ENCODE assay signal across 11 cellular contexts in the genomic region with DNA sequence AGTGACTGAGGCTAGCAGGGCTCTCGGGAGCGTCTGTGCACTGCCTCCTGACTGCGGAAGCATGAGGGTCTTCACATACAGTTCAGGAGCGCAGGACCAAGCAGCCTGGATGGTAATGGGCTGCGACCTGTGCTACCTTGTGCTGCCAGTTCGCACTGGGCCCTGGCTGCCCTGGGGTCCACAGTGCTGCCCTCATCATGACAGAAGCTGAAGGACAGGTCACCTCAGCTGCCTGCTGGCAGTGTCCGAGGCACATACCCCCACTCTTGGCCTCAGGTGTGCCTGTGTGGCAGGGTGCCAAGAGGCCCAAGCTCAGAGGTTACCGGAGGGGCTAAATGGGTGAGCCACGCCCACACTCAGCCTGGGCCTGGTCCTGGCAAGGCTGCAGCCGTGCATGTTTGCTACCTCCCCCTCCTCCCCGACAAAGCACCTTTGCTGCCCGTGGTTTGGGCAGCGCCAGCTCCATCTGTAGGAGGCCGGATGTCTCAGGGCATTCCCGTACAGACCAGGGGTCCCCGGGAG. TPM values are rescaled to one million over a fixed set of nuclear protein-coding genes. Genes with fewer than 3 reads are reported as not detected.
DNase-seq lines count a peak whose midpoint lies in the region; ATAC-seq, FAIRE-seq and TF ChIP-seq lines count a peak whose summit lies in the region.
"Had no signal": no experiment of that assay in that cellular context is flagged by ENCODE, and none has a peak within 500 bp of the region (broad histone marks: within the 10 kb centered on the region; RNA-seq: fewer than 3 reads in every experiment).

No MANE protein-coding gene starts in this region.

- TF ChIP-seq RAD21 in GM12878 (IDR thresholded peaks at IDR 0.05; ENCODE audit: insufficient read depth, low read depth, low read length) = no peak

- H2AFZ ChIP-seq in GM12878 (ENCODE audit: control insufficient read depth, low read depth, low read length) = no peak overlapping the region

- WGBS in GM12878 (ENCODE audit: insufficient coverage, insufficient replicate concordance, low lambda C conversion rate, missing lambda C conversion rate) = 82% methylated on average over 16 of the region's 16 CpGs
- WGBS in ovary, 3 donors = 47 to 63% (median 53%) methylated on average over 15 to 16 of the region's 16 CpGs

- H4K20me1 ChIP-seq in GM12878 (ENCODE audit: control insufficient read depth, insufficient read depth) = no peaks in the 10 kb centered on the region

- TF ChIP-seq EP300 in GM12878 (IDR thresholded peaks at IDR 0.05; ENCODE audit: borderline replicate concordance in 1 of 2, control insufficient read depth in 1 of 2, low read depth in 2 of 2, low read length in 2 of 2) (no peak), ovary (IDR thresholded peaks at IDR 0.05) (no peak)

- H3K9me3 ChIP-seq in GM12878 (replicated peaks; ENCODE audit: control insufficient read depth, insufficient read depth, low read length) = peaks cover 2% of the 10 kb centered on the region; the same call in 2 of the 3 replicates
- H3K9me3 ChIP-seq in ovary = no peaks in the 10 kb centered on the region

- H3K4me3 ChIP-seq in GM12878 (no peak overlapping the region), ovary (no peak overlapping the region)
- H3K4me3 ChIP-seq: MG63 had no signal

- TF ChIP-seq CTCF in HFFc6 (IDR thresholded peaks at IDR 0.05) (peak; percentile 59), GM12878 (IDR thresholded peaks at IDR 0.05 in 2 of 3, conservative IDR thresholded peaks at IDR 0.05 in 1 of 3; ENCODE audit: control insufficient read depth in 2 of 3, extremely low read depth in 1 of 3, insufficient read depth in 1 of 3, low read depth in 3 of 3, low read length in 3 of 3) (no peak; a peak in 1 of 6 replicates), ovary (IDR thresholded peaks at IDR 0.05) (peak in 1 of 3 donors; percentile 4)

- RAD21 ChIA-PET in GM12878 (lab: Charles Lee; ENCODE audit: unreplicated experiment) = interaction anchor here (0.9 kb wide), 1 partner anchor 28 kb away, joined by 3 read pairs; no protein-coding TSS in a partner anchor

- intact Hi-C loops in GM12878 (cut with micrococcal nuclease; ENCODE audit: unreplicated experiment) (loop anchor here (10.0 kb wide), 1 partner anchor 54 kb away; no protein-coding TSS in a partner anchor), ovary (cut with DNase I) (loop anchor here in 3 of 4 donors (5.0 to 10.0 kb wide), 2 partner anchors 214 to 217 kb away; a partner anchor contains a TSS)

- no peak overlapping the region for H3K9ac ChIP-seq in GM12878 (ENCODE audit: control insufficient read depth, insufficient read depth, low read length)

- FAIRE-seq in GM12878 (lab: Jason Lieb, UNC) = no peak

- DNase-seq in DMS153 (lab: John Stamatoyannopoulos, UW) (peak; percentile 4), DMS153 treated with DMSO at 0.1 percent for 48 hours (lab: John Stamatoyannopoulos, UW; ENCODE audit: unreplicated experiment) (no peak), HFFc6 (no peak), GM12878 (ENCODE audit: low read depth, low spot score) (no peak), ovary (peak in 4 of 5 donors; percentile 61 to 74 (median 64)), T-helper 1 cell (no peak)

- CTCF ChIA-PET in GM12878 (lab: Yijun Ruan, JAX) = interaction anchor here (1.2 to 1.7 kb wide), 2 partner anchors 30 to 269 kb away, joined by 3 read pairs; no protein-coding TSS in a partner anchor

- H3K27me3 Mint-ChIP-seq in HFFc6 (ENCODE audit: insufficient read depth) = peaks cover 13% of the 10 kb centered on the region
- H3K27me3 Mint-ChIP-seq: activated naive CD8-positive, alpha-beta T cell had no signal

- H3K36me3 Mint-ChIP-seq in HFFc6 (ENCODE audit: low read depth) = no peaks in the 10 kb centered on the region; the same call in 1 of the 2 replicates
- H3K36me3 Mint-ChIP-seq: activated naive CD8-positive, alpha-beta T cell had no signal

- H3K27ac Mint-ChIP-seq in HFFc6 = no peak overlapping the region

- H3K4me3 Mint-ChIP-seq in HFFc6 = no peak overlapping the region

- H3K27me3 ChIP-seq in GM12878 (replicated peaks in 1 of 2; ENCODE audit: control insufficient read depth in 2 of 2, insufficient read depth in 2 of 2, low read length in 1 of 2) (no peaks in the 10 kb centered on the region), ovary (no peaks in the 10 kb centered on the region)

- H3K4me1 Mint-ChIP-seq in HFFc6 (ENCODE audit: low read depth) = peaks cover 23% of the 10 kb centered on the region

- H3K4me2 ChIP-seq in GM12878 (ENCODE audit: control insufficient read depth, insufficient read depth) = no peak overlapping the region

- no TSS peak for BruUV-seq in GM12878 (replicated peaks; lab: Mats Ljungman, UMichigan)

- H3K79me2 ChIP-seq in GM12878 (ENCODE audit: control insufficient read depth, insufficient read depth, low read length) = peaks cover 18% of the 10 kb centered on the region

- peaks cover 17% of the 10 kb centered on the region for H3K4me1 ChIP-seq in GM12878 (ENCODE audit: control insufficient read depth, insufficient read depth, low read length)
- peaks cover 26% of the 10 kb centered on the region for H3K4me1 ChIP-seq in ovary (ENCODE audit: insufficient read depth)

- in situ Hi-C loops in GM12878 (cut with MboI) = no loop called here

- TF ChIP-seq POLR2A in GM12878 (IDR thresholded peaks at IDR 0.05; ENCODE audit: low read depth, low read length) = peak; percentile 41
- TF ChIP-seq POLR2A in ovary (IDR thresholded peaks at IDR 0.05) = no peak
- no peak for TF ChIP-seq POLR2A in GM18505 (IDR thresholded peaks at IDR 0.05; ENCODE audit: borderline replicate concordance, extremely low read depth, insufficient read depth, insufficient read length)

- H3K36me3 ChIP-seq in GM12878 (ENCODE audit: control insufficient read depth in 2 of 2, insufficient read depth in 2 of 2, low read length in 1 of 2) = peaks cover 0 to 6% of the 10 kb centered on the region in 2 experiments; a peak in 3 of 4 replicates
- H3K36me3 ChIP-seq in ovary = no peaks in the 10 kb centered on the region

- H3K27ac ChIP-seq in GM12878 (ENCODE audit: control insufficient read depth, insufficient read depth) (no peak overlapping the region), ovary (peak overlapping the region; percentile 38 to 90)

- no peaks in the 10 kb centered on the region for H3K9me3 Mint-ChIP-seq in HFFc6

- SMC1A ChIA-PET in GM12878 (lab: Charles Lee; ENCODE audit: uncharacterized antibody, unreplicated experiment) = no interaction called here

- ATAC-seq in GM12878 = no peak
- no peak for ATAC-seq in GM18505 (IDR thresholded peaks at IDR 0.05; ENCODE audit: unreplicated experiment)
- ATAC-seq in HG03280 (IDR thresholded peaks at IDR 0.05; ENCODE audit: unreplicated experiment) = no peak
- ATAC-seq: left colon had no signal

- POLR2A ChIA-PET in GM12878 (lab: Charles Lee) = interaction anchor here (1.1 kb wide), 1 partner anchor 32 kb away, joined by 3 read pairs; no protein-coding TSS in a partner anchor

TF ChIP-seq in GM12878, 131 proteins besides CTCF, POLR2A, EP300 and RAD21 (continues in another document):
- no peak for TF ChIP-seq SP1 (IDR thresholded peaks at IDR 0.05; ENCODE audit: low read depth, low read length)

RNA-seq across cellular contexts. Expression of a gene that starts 4.4 kb away (rescaled TPM):
- 10 to 100 TPM; 20.2 to 23.1 (median 21.5) TPM for total RNA-seq in HFFc6 (2021; fragmentation: NEBNext Ultra II Directional; extraction: Animal tissue kit (Norgen Biotek cat#: 25700))
- total RNA-seq in GM12878 (2013; cell fraction: nucleolus; rRNA removed) = 61.0 and 62.5 TPM in 2 replicates
- total RNA-seq in GM12878 (2014; rRNA removed) = 34.8 and 37.1 TPM in 2 replicates
- 15.9 and 17.6 TPM in 2 replicates for total RNA-seq in GM12878 (2014; rRNA removed; fragmentation: Illumina TruSeq; extraction: Trizol)
- total RNA-seq in GM12878 (2021) = 24.2 and 30.0 TPM in 2 replicates
- 4.3 TPM for polyA plus RNA-seq in GM12878 (2011; ENCODE audit: low read depth)
- polyA plus RNA-seq in GM12878 (2011; rRNA removed) = 7.1 and 12.2 TPM in 2 replicates
- 16.0 and 18.0 TPM in 2 replicates for polyA plus RNA-seq in GM12878 (2011; cell fraction: cytosol; rRNA removed)
- 40.7 and 47.0 TPM in 2 replicates for polyA plus RNA-seq in GM12878 (2011; cell fraction: nucleus; rRNA removed)
- 9.4 and 12.9 TPM in 2 replicates for polyA plus RNA-seq in GM12878 (2012)
- polyA plus RNA-seq in GM12878 (2014; fragmentation: Illumina TruSeq; extraction: Trizol) = 5.3 and 10.4 TPM in 2 replicates
- polyA plus RNA-seq in GM12878 (2014; fragmentation: Nextera tagmentation; extraction: Ambion mirVana) = 1 to 10 TPM in 1 of 2 experiments, under 1 TPM in 1; 0.89 to 3.5 TPM
- polyA plus RNA-seq in GM12878 (2014; rRNA removed) = 19.3 and 24.5 TPM in 2 replicates
- polyA plus RNA-seq in GM12878 (2016; fragmentation: Nextera tagmentation; extraction: Ambion mirVana) = 10 to 100 TPM; 33.0 to 38.3 TPM
- 27.6 and 45.7 TPM in 2 replicates for polyA minus RNA-seq in GM12878 (2011; rRNA and poly(A)+ RNA removed)
- 8.2 and 9.9 TPM in 2 replicates for polyA minus RNA-seq in GM12878 (2011; cell fraction: cytosol; rRNA and poly(A)+ RNA removed)
- polyA minus RNA-seq in GM12878 (2011; cell fraction: nucleus; rRNA and poly(A)+ RNA removed) = 63.5 and 92.1 TPM in 2 replicates
- total RNA-seq in ovary = 10 to 100 TPM; 23.9 to 28.9 (median 26.4) TPM
- polyA plus RNA-seq in ovary = 10 to 100 TPM in 1 of 2 donors, 1 to 10 TPM in 1; 5.9 to 19.9 TPM

RNA-seq across cellular contexts. Expression of a gene that starts 4.5 kb away (rescaled TPM):
- total RNA-seq in HFFc6 (2021; fragmentation: NEBNext Ultra II Directional; extraction: Animal tissue kit (Norgen Biotek cat#: 25700)) = 10 to 100 TPM; 27.0 to 31.2 (median 30.4) TPM
- total RNA-seq in GM12878 (2013; cell fraction: nucleolus; rRNA removed) = 52.2 and 55.8 TPM in 2 replicates
- 35.6 and 36.9 TPM in 2 replicates for total RNA-seq in GM12878 (2014; rRNA removed)
- 22.3 and 23.3 TPM in 2 replicates for total RNA-seq in GM12878 (2014; rRNA removed; fragmentation: Illumina TruSeq; extraction: Trizol)
- 28.1 and 28.2 TPM in 2 replicates for total RNA-seq in GM12878 (2021)
- 18.4 TPM for polyA plus RNA-seq in GM12878 (2011; ENCODE audit: low read depth)
- 23.4 and 27.1 TPM in 2 replicates for polyA plus RNA-seq in GM12878 (2011; rRNA removed)
- polyA plus RNA-seq in GM12878 (2011; cell fraction: cytosol; rRNA removed) = 31.8 and 34.3 TPM in 2 replicates
- 32.7 and 41.3 TPM in 2 replicates for polyA plus RNA-seq in GM12878 (2011; cell fraction: nucleus; rRNA removed)
- polyA plus RNA-seq in GM12878 (2012) = 18.0 and 23.5 TPM in 2 replicates
- polyA plus RNA-seq in GM12878 (2014; fragmentation: Illumina TruSeq; extraction: Trizol) = 20.6 and 21.4 TPM in 2 replicates
- 1 to 10 TPM; 1.3 to 3.5 TPM for polyA plus RNA-seq in GM12878 (2014; fragmentation: Nextera tagmentation; extraction: Ambion mirVana)
- 23.2 and 24.4 TPM in 2 replicates for polyA plus RNA-seq in GM12878 (2014; rRNA removed)
- polyA plus RNA-seq in GM12878 (2016; fragmentation: Nextera tagmentation; extraction: Ambion mirVana) = 10 to 100 TPM; 37.6 to 39.6 TPM
- 23.9 and 33.6 TPM in 2 replicates for polyA minus RNA-seq in GM12878 (2011; rRNA and poly(A)+ RNA removed)
- polyA minus RNA-seq in GM12878 (2011; cell fraction: cytosol; rRNA and poly(A)+ RNA removed) = 7.1 and 9.3 TPM in 2 replicates
- 27.2 and 38.2 TPM in 2 replicates for polyA minus RNA-seq in GM12878 (2011; cell fraction: nucleus; rRNA and poly(A)+ RNA removed)
- total RNA-seq in ovary = 100 to 1,000 TPM in 4 of 7 donors, 10 to 100 TPM in 3; 63.5 to 135 (median 106) TPM
- polyA plus RNA-seq in ovary = 10 to 100 TPM; 43.5 to 74.9 TPM

Comparison
In these comparisons a context has a peak if more than half of its experiments do, and no peak if none do; other contexts are left out.
1. DNase-seq: peak in DMS153 (single experiment) and ovary (4 of 5); none in DMS153 treated with DMSO at 0.1 percent for 48 hours (single experiment), HFFc6 (single experiment), GM12878 (single experiment) and T-helper 1 cell (0 of 5).